Comparison of ENCODE assay signal across 11 cellular contexts in genomic region chr12:51953925-51954324, GRCh38. TPM values are rescaled to one million over a fixed set of nuclear protein-coding genes. Genes with fewer than 3 reads are reported as not detected.
DNase-seq lines count a peak whose midpoint lies in the region; ATAC-seq and TF ChIP-seq lines count a peak whose summit lies in the region.
"Had no signal": no experiment of that assay in that cellular context is flagged by ENCODE, and none has a peak within 500 bp of the region (broad histone marks: within the 10 kb centered on the region; RNA-seq: fewer than 3 reads in every experiment).

No MANE protein-coding gene starts in this region.

- dilution Hi-C loops in mammary epithelial cell (cut with HindIII; ENCODE audit: low sequenced_read_pairs) = no loop called here

- 65% methylated on average over 4 of the region's 4 CpGs for WGBS in mammary epithelial cell (ENCODE audit: low coverage, missing lambda C conversion rate)
- 23 to 24% methylated on average over 2 to 4 of the region's 4 CpGs for WGBS in transverse colon (ENCODE audit: low coverage in 1 of 2), 2 donors

- in situ Hi-C loops in mammary epithelial cell (cut with MboI; ENCODE audit: low sequenced_read_pairs in 2 of 2) = no loop called here
- in situ Hi-C loops in transverse colon (cut with MboI; ENCODE audit: low pct_ligation_motif_present in 1 of 4, low pct_unique_long_range_greater_than_20kb in 1 of 4, low sequenced_read_pairs in 3 of 4) = no loop called here

- CTCF ChIA-PET in mammary epithelial cell (lab: Charles Lee; ENCODE audit: low non-redundant PET) = no interaction called here

- peak overlapping the region; percentile 86 for H3K4me2 ChIP-seq in mammary epithelial cell (ENCODE audit: insufficient read depth, low read depth, low read length)

- intact Hi-C loops in mammary epithelial cell (cut with micrococcal nuclease) (no loop called here), transverse colon (cut with DNase I; ENCODE audit: low total_unique reads) (no loop called here)

- no peak for DNase-seq in activated naive CD8-positive, alpha-beta T cell treated with anti-CD3 and anti-CD28 coated beads for 36 hours
- DNase-seq in mammary epithelial cell (no peak), transverse colon (no peak), NCI-H2081 (lab: John Stamatoyannopoulos, UW) (no peak)
- no peak for DNase-seq in stimulated activated CD4-positive, alpha-beta T cell treated with anti-CD3 and anti-CD28 coated beads, Interleukin-4, amount 100 ng/mL, for 1 hour
- DNase-seq: hippocampal formation, NCI-H774 had no signal

- H4K20me1 ChIP-seq in mammary epithelial cell (ENCODE audit: insufficient read depth, low read length) = no peaks in the 10 kb centered on the region

- H3K4me3 ChIP-seq in mammary epithelial cell (replicated peaks in 1 of 3; ENCODE audit: insufficient read depth in 1 of 3, low read depth in 2 of 3, low read length in 3 of 3) = no peak overlapping the region
- no peak overlapping the region for H3K4me3 ChIP-seq in muscle layer of colon (ENCODE audit: low read depth in 1 of 2, low read length in 2 of 2)
- H3K4me3 ChIP-seq in transverse colon = peak overlapping the region in 2 of 4 donors; percentile 85 to 97

- H3K9me3 ChIP-seq in mammary epithelial cell (replicated peaks; ENCODE audit: insufficient read depth, low read length) = no peaks in the 10 kb centered on the region
- H3K9me3 ChIP-seq in muscle layer of colon (ENCODE audit: low read length) = no peaks in the 10 kb centered on the region
- no peaks in the 10 kb centered on the region for H3K9me3 ChIP-seq in transverse colon

- H3K27ac Mint-ChIP-seq in activated naive CD8-positive, alpha-beta T cell = peak overlapping the region; percentile 56
- H3K27ac Mint-ChIP-seq in activated naive CD8-positive, alpha-beta T cell treated with anti-CD3 and anti-CD28 coated beads for 36 hours = no peak overlapping the region

- no TSS peak for BruUV-seq in mammary epithelial cell (replicated peaks; lab: Mats Ljungman, UMichigan)

- H3K27me3 Mint-ChIP-seq in activated naive CD8-positive, alpha-beta T cell = no peaks in the 10 kb centered on the region
- H3K27me3 Mint-ChIP-seq in activated naive CD8-positive, alpha-beta T cell treated with anti-CD3 and anti-CD28 coated beads for 36 hours = peaks cover 10% of the 10 kb centered on the region

- H3K36me3 ChIP-seq in mammary epithelial cell (ENCODE audit: insufficient read depth, low read length) = no peaks in the 10 kb centered on the region
- H3K36me3 ChIP-seq in muscle layer of colon (ENCODE audit: insufficient read depth, low read length) = no peaks in the 10 kb centered on the region
- no peaks in the 10 kb centered on the region for H3K36me3 ChIP-seq in transverse colon

- no peaks in the 10 kb centered on the region for H3K9me3 Mint-ChIP-seq in activated naive CD8-positive, alpha-beta T cell (ENCODE audit: low read depth)
- H3K9me3 Mint-ChIP-seq in activated naive CD8-positive, alpha-beta T cell treated with anti-CD3 and anti-CD28 coated beads for 36 hours = no peaks in the 10 kb centered on the region

- H3K27me3 ChIP-seq in mammary epithelial cell (ENCODE audit: insufficient read depth, low read length) (no peaks in the 10 kb centered on the region), muscle layer of colon (ENCODE audit: control insufficient read depth in 1 of 2, insufficient read depth in 2 of 2, low read length in 2 of 2) (no peaks in the 10 kb centered on the region), transverse colon (no peaks in the 10 kb centered on the region)

- no peak overlapping the region for H3K27ac ChIP-seq in mammary epithelial cell (ENCODE audit: insufficient read depth, low read depth, low read length)
- H3K27ac ChIP-seq in muscle layer of colon (ENCODE audit: low read depth, low read length) = peak overlapping the region; percentile 52
- peak overlapping the region; percentile 87 to 97 (median 95) for H3K27ac ChIP-seq in transverse colon

- no peak overlapping the region for H2AFZ ChIP-seq in mammary epithelial cell (ENCODE audit: low read depth, low read length)

- no peak for TF ChIP-seq POLR2A in transverse colon (IDR thresholded peaks at IDR 0.05)

- H3K9ac ChIP-seq in mammary epithelial cell (ENCODE audit: insufficient read depth, low read length) = no peak overlapping the region
- no peak overlapping the region for H3K9ac ChIP-seq in muscle layer of colon (ENCODE audit: low read length)

- peak overlapping the region; percentile 69 for H3K4me3 Mint-ChIP-seq in activated naive CD8-positive, alpha-beta T cell
- no peak overlapping the region for H3K4me3 Mint-ChIP-seq in activated naive CD8-positive, alpha-beta T cell treated with anti-CD3 and anti-CD28 coated beads for 36 hours

- TF ChIP-seq EP300 in transverse colon (IDR thresholded peaks at IDR 0.05; ENCODE audit: low read depth) = no peak

- H3K36me3 Mint-ChIP-seq in activated naive CD8-positive, alpha-beta T cell = no peaks in the 10 kb centered on the region
- no peaks in the 10 kb centered on the region for H3K36me3 Mint-ChIP-seq in activated naive CD8-positive, alpha-beta T cell treated with anti-CD3 and anti-CD28 coated beads for 36 hours

- H3K4me1 Mint-ChIP-seq in activated naive CD8-positive, alpha-beta T cell (ENCODE audit: low read depth) = peaks cover 53% of the 10 kb centered on the region
- peaks cover 44% of the 10 kb centered on the region for H3K4me1 Mint-ChIP-seq in activated naive CD8-positive, alpha-beta T cell treated with anti-CD3 and anti-CD28 coated beads for 36 hours

- peaks cover 69% of the 10 kb centered on the region for H3K79me2 ChIP-seq in mammary epithelial cell (ENCODE audit: insufficient read depth, low read length)

- H3K4me1 ChIP-seq in mammary epithelial cell (ENCODE audit: insufficient read depth, low read length) (peaks cover 31% of the 10 kb centered on the region), muscle layer of colon (ENCODE audit: insufficient read depth, low read length) (peaks cover 34% of the 10 kb centered on the region), transverse colon (peaks cover 21 to 70% (median 43%) of the 10 kb centered on the region in 4 donors)

- TF ChIP-seq CTCF in mammary epithelial cell (conservative IDR thresholded peaks at IDR 0.05 in 1 of 2, IDR thresholded peaks at IDR 0.05 in 1 of 2; ENCODE audit: extremely low read depth in 1 of 2, insufficient read depth in 1 of 2, low read depth in 1 of 2, low read length in 2 of 2) (no peak), transverse colon (IDR thresholded peaks at IDR 0.05) (no peak)

- no peak for ATAC-seq in HG02588 (IDR thresholded peaks at IDR 0.05; ENCODE audit: unreplicated experiment)

RNA-seq across cellular contexts. Expression of gene ACVR1B, which starts 2.4 kb away (rescaled TPM):
- total RNA-seq in activated naive CD8-positive, alpha-beta T cell treated with anti-CD3 and anti-CD28 coated beads for 36 hours = 10 to 100 TPM in 1 of 2 experiments, 1 to 10 TPM in 1; 9.9 to 10.2 TPM
- total RNA-seq in mammary epithelial cell (10 to 100 TPM; 13.7 to 19.6 TPM), transverse colon (10 to 100 TPM; 22.5 to 96.9 (median 68.7) TPM)
- polyA plus RNA-seq in mammary epithelial cell = 10.8 TPM
- 13.8 TPM for polyA minus RNA-seq in mammary epithelial cell

RNA-seq across cellular contexts. Expression of gene ACVRL1, which starts 46.6 kb away (rescaled TPM):
- total RNA-seq in activated naive CD8-positive, alpha-beta T cell treated with anti-CD3 and anti-CD28 coated beads for 36 hours = not detected
- under 1 TPM in 1 of 2 donors, not detected in 1; 0.33 TPM for total RNA-seq in mammary epithelial cell
- polyA plus RNA-seq in mammary epithelial cell = not detected
- not detected for polyA minus RNA-seq in mammary epithelial cell
- 100 to 1,000 TPM; 115 to 440 (median 137) TPM for total RNA-seq in transverse colon

RNA-seq across cellular contexts. Expression of gene TAMALIN, which starts 52.8 kb away (rescaled TPM):
- total RNA-seq in activated naive CD8-positive, alpha-beta T cell treated with anti-CD3 and anti-CD28 coated beads for 36 hours = 10 to 100 TPM in 1 of 2 experiments, 1 to 10 TPM in 1; 9.1 to 11.3 TPM
- total RNA-seq in mammary epithelial cell = under 1 TPM in 1 of 2 donors, not detected in 1; 0.50 TPM
- 0.10 TPM for polyA plus RNA-seq in mammary epithelial cell
- not detected for polyA minus RNA-seq in mammary epithelial cell
- 10 to 100 TPM in 2 of 4 donors, 1 to 10 TPM in 2; 5.9 to 20.6 (median 9.7) TPM for total RNA-seq in transverse colon
- total RNA-seq: bronchial epithelial cell had no signal

Comparison
In these comparisons a context has a peak if more than half of its experiments do, and no peak if none do; other contexts are left out.
1. RNA of gene ACVRL1, which starts 46.6 kb away (total RNA-seq): 115 to 440 TPM in transverse colon; 0.33 TPM in mammary epithelial cell and not detected in activated naive CD8-positive, alpha-beta T cell treated with anti-CD3 and anti-CD28 coated beads for 36 hours; every median in the first group is over 10 times any median in the second.
2. RNA of gene TAMALIN, which starts 52.8 kb away (total RNA-seq): 9.1 to 11.3 TPM in activated naive CD8-positive, alpha-beta T cell treated with anti-CD3 and anti-CD28 coated beads for 36 hours and 5.9 to 20.6 TPM in transverse colon; 0.50 TPM in mammary epithelial cell; every median in the first group is over 4 times any median in the second.